ENCODE assay signal across 11 cellular contexts in the genomic region with DNA sequence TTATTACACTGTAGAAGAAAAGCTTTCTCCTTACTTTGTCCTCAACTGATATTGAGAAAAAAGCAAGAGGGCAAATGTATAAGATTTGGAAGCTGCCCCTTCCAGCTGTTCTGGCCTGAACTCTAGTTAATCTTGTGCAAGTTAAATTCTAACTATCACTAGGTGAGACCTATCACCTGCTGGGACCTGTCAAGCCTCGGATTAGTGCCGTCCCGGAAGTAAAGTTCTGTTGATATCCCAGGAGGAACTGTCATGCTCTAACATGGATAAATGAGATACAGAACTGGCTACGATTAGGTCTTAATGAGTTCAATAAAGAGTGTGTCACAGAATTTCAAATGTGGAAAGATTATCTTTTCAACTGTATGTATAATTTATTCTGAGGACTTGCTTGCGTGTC. TPM values are rescaled to one million over a fixed set of nuclear protein-coding genes. Genes with fewer than 3 reads are reported as not detected.
A peak's percentile ranks its signal among the peaks of the same experiment; 100 is the strongest.
DNase-seq lines count a peak whose midpoint lies in the region; ATAC-seq and TF ChIP-seq lines count a peak whose summit lies in the region.
"Had no signal": no experiment of that assay in that cellular context is flagged by ENCODE, and none has a peak within 500 bp of the region (broad histone marks: within the 10 kb centered on the region; RNA-seq: fewer than 3 reads in every experiment).

No MANE protein-coding gene starts in this region.

- no peak overlapping the region; the same call in 1 of the 2 replicates for H2AFZ ChIP-seq in GM23338

- H3K27ac Mint-ChIP-seq in GM23338, result no peak overlapping the region
- H3K27ac Mint-ChIP-seq: activated T-cell treated with anti-CD3 and anti-CD28 coated beads, Interleukin-2, amount 50 U/mL, for 72 hours had no signal

- TF ChIP-seq CTCF in GM23338 (conservative IDR thresholded peaks at IDR 0.05; ENCODE audit: low read depth in 2 of 2) (no peak), spleen (IDR thresholded peaks at IDR 0.05 in 8 of 11, conservative IDR thresholded peaks at IDR 0.05 in 3 of 11) (no peak)

- H3K9me3 Mint-ChIP-seq in GM23338, result peaks cover 4% of the 10 kb centered on the region; the same call in 2 of the 3 replicates

- H3K4me3 Mint-ChIP-seq in GM23338, result no peak overlapping the region
- H3K4me3 Mint-ChIP-seq: activated T-cell treated with anti-CD3 and anti-CD28 coated beads, Interleukin-2, amount 50 U/mL, for 72 hours had no signal

- no peaks in the 10 kb centered on the region; the same call in 2 of the 3 replicates for H3K4me1 Mint-ChIP-seq in GM23338

- H3K9me3 ChIP-seq in adipocyte (ENCODE audit: control insufficient read depth, low read length) (no peaks in the 10 kb centered on the region), iPS-18c (ENCODE audit: control insufficient read depth, insufficient read depth, low read length) (no peaks in the 10 kb centered on the region), spleen (peaks cover 0 to 5% (median 0%) of the 10 kb centered on the region in 8 donors)

- no peaks in the 10 kb centered on the region for H3K36me3 Mint-ChIP-seq in GM23338 (ENCODE audit: low read depth)

- no peaks in the 10 kb centered on the region; the same call in 1 of the 2 replicates for H4K20me1 ChIP-seq in GM23338 (replicated peaks; ENCODE audit: insufficient read depth)

- intact Hi-C loops in spleen (cut with DNase I; ENCODE audit: low total_unique reads), result no loop called here

- DNase-seq in GM23338 (ENCODE audit: low spot score) (no peak), adipocyte (ENCODE audit: low read depth) (no peak), spleen (no peak), HuH-7 (ENCODE audit: low spot score) (no peak)
- DNase-seq in activated CD8-positive, alpha-beta memory T cell treated with anti-CD3 and anti-CD28 coated beads, Interleukin-2, amount 50 U/mL, for 4 hours, result no peak
- DNase-seq: activated T-cell treated with anti-CD3 and anti-CD28 coated beads, Interleukin-2, amount 50 U/mL, for 72 hours; NCI-H1436 treated with DMSO at 0.1 percent for 48 hours; stimulated activated CD4-positive, alpha-beta T cell treated with anti-CD3 and anti-CD28 coated beads, Interleukin-12 subunit alpha, Interleukin-12 subunit beta, amount 100 ng/mL, for 4 hours had no signal

- ATAC-seq in GM23338 (no peak), GM21576 (IDR thresholded peaks at IDR 0.05; ENCODE audit: unreplicated experiment) (no peak), GM19467 (IDR thresholded peaks at IDR 0.05; ENCODE audit: unreplicated experiment) (no peak)
- ATAC-seq: activated T-cell treated with anti-CD3 and anti-CD28 coated beads, Interleukin-2, amount 50 U/mL, for 72 hours had no signal

- no peak for TF ChIP-seq POLR2A in spleen (IDR thresholded peaks at IDR 0.05)

- no peaks in the 10 kb centered on the region for H3K9me2 ChIP-seq in GM23338 (ENCODE audit: insufficient read depth)

- H3K9ac ChIP-seq in adipocyte (ENCODE audit: low read length), result peak overlapping the region; percentile 97

- no peaks in the 10 kb centered on the region for H3K27me3 Mint-ChIP-seq in GM23338 (ENCODE audit: insufficient read depth, low read depth, poor library complexity)

- H3K27ac ChIP-seq in GM23338 (ENCODE audit: low read depth), result no peak overlapping the region
- H3K27ac ChIP-seq in spleen, result peak overlapping the region; percentile 78 to 93 (median 91)

- H3K4me1 ChIP-seq in GM23338 (ENCODE audit: insufficient read depth) (no peaks in the 10 kb centered on the region), adipocyte (ENCODE audit: control insufficient read depth, insufficient read depth, low read length) (peaks cover 18% of the 10 kb centered on the region), spleen (peaks cover 18 to 53% (median 34%) of the 10 kb centered on the region in 6 donors)

- H3F3A ChIP-seq in GM23338 (replicated peaks; ENCODE audit: low read depth), result no peaks in the 10 kb centered on the region

- H3K36me3 ChIP-seq in GM23338 (ENCODE audit: insufficient read depth) (no peaks in the 10 kb centered on the region), adipocyte (ENCODE audit: control insufficient read depth, insufficient read depth, low read length, severe bottlenecking) (no peaks in the 10 kb centered on the region), spleen (no peaks in the 10 kb centered on the region)

- H3K4me3 ChIP-seq in GM23338, result peak overlapping the region; percentile 70
- H3K4me3 ChIP-seq in adipocyte (ENCODE audit: low read length), result peak overlapping the region; percentile 95
- peak overlapping the region; percentile 71 for H3K4me3 ChIP-seq in iPS-18c (ENCODE audit: insufficient read depth, low read depth, low read length)
- peak overlapping the region; percentile 54 to 76 (median 66) for H3K4me3 ChIP-seq in spleen

- H3K27me3 ChIP-seq in GM23338 (ENCODE audit: insufficient read depth) (no peaks in the 10 kb centered on the region), adipocyte (replicated peaks; ENCODE audit: control insufficient read depth, insufficient read depth, low read length) (no peaks in the 10 kb centered on the region), spleen (replicated peaks in 1 of 7) (no peaks in the 10 kb centered on the region)

- 77 to 82% (median 79%) methylated on average over 5 of the region's 5 CpGs for WGBS in spleen, 5 donors

- peak overlapping the region; percentile 85 for H3K4me2 ChIP-seq in GM23338

- peaks cover 17% of the 10 kb centered on the region for H3K79me2 ChIP-seq in GM23338 (replicated peaks; ENCODE audit: insufficient read depth)

TF ChIP-seq in GM23338, 12 proteins besides CTCF, POLR2A, EP300 and RAD21 (continues in another document):
- TF ChIP-seq, protein P1, sequence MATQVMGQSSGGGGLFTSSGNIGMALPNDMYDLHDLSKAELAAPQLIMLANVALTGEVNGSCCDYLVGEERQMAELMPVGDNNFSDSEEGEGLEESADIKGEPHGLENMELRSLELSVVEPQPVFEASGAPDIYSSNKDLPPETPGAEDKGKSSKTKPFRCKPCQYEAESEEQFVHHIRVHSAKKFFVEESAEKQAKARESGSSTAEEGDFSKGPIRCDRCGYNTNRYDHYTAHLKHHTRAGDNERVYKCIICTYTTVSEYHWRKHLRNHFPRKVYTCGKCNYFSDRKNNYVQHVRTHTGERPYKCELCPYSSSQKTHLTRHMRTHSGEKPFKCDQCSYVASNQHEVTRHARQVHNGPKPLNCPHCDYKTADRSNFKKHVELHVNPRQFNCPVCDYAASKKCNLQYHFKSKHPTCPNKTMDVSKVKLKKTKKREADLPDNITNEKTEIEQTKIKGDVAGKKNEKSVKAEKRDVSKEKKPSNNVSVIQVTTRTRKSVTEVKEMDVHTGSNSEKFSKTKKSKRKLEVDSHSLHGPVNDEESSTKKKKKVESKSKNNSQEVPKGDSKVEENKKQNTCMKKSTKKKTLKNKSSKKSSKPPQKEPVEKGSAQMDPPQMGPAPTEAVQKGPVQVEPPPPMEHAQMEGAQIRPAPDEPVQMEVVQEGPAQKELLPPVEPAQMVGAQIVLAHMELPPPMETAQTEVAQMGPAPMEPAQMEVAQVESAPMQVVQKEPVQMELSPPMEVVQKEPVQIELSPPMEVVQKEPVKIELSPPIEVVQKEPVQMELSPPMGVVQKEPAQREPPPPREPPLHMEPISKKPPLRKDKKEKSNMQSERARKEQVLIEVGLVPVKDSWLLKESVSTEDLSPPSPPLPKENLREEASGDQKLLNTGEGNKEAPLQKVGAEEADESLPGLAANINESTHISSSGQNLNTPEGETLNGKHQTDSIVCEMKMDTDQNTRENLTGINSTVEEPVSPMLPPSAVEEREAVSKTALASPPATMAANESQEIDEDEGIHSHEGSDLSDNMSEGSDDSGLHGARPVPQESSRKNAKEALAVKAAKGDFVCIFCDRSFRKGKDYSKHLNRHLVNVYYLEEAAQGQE (IDR thresholded peaks at IDR 0.05; ENCODE audit: unreplicated experiment), result no peak
- no peak for TF ChIP-seq STAT1 (IDR thresholded peaks at IDR 0.05; ENCODE audit: unreplicated experiment)
- TF ChIP-seq CREB1 (CRISPR knock-in tag; IDR thresholded peaks at IDR 0.05; ENCODE audit: low read depth), result no peak
- TF ChIP-seq POLR2AphosphoS5 (IDR thresholded peaks at IDR 0.05; ENCODE audit: low read depth), result no peak
- no peak for TF ChIP-seq ZNF114 (CRISPR knock-in tag; IDR thresholded peaks at IDR 0.05)
- TF ChIP-seq EZH2phosphoT487 (IDR thresholded peaks at IDR 0.05; ENCODE audit: unreplicated experiment), result no peak
- TF ChIP-seq NANOG (IDR thresholded peaks at IDR 0.05; ENCODE audit: borderline replicate concordance), result no peak
- no peak for TF ChIP-seq ZNF331 (CRISPR knock-in tag; IDR thresholded peaks at IDR 0.05; ENCODE audit: low read depth)
- no peak for TF ChIP-seq EZH2 (IDR thresholded peaks at IDR 0.05; ENCODE audit: low read depth, unreplicated experiment)
- TF ChIP-seq JUNB (IDR thresholded peaks at IDR 0.05; ENCODE audit: unreplicated experiment), result no peak

RNA-seq across cellular contexts. Expression of a gene that starts 1.2 kb away (rescaled TPM):
- total RNA-seq in GM23338 (2014; rRNA removed; shearing (Covaris generic)), result 16.8 and 16.9 TPM in 2 replicates
- polyA plus RNA-seq in GM23338 (2016; fragmentation: Nextera tagmentation; extraction: Ambion mirVana) (16.5 and 16.9 TPM in 2 replicates), spleen (10 to 100 TPM; 10.6 to 15.2 (median 11.5) TPM)
- total RNA-seq in spleen, result 10 to 100 TPM; 12.0 to 64.4 (median 21.4) TPM
